Comparison of ENCODE assay signal across 1 cellular context in genomic region chr16:66751135-66751991, GRCh38.
A peak's percentile ranks its signal among the peaks of the same experiment; 100 is the strongest.
TF ChIP-seq lines count a peak whose summit lies in the region.

Gene DYNC1LI2, minus strand, starts transcription at chr16:66751609. Its CDS starts 18 bp downstream, at chr16:66751591.

TF ChIP-seq in H1, 55 proteins besides CTCF, POLR2A, EP300 and RAD21 (continued from another document):
- TF ChIP-seq TEAD4 (IDR thresholded peaks at IDR 0.05; ENCODE audit: low read depth, low read length) (0 out of 2 replicates have a peak, but pooled peaks have one; percentile 38), JUND (IDR thresholded peaks at IDR 0.05; ENCODE audit: low read length) (no peak; the same call in 1 of the 2 replicates), KDM1A (IDR thresholded peaks at IDR 0.05; ENCODE audit: borderline replicate concordance, low read length) (no peak), TBP (IDR thresholded peaks at IDR 0.05; ENCODE audit: low read depth, low read length) (peak; percentile 44; the same call in 1 of the 2 replicates), PHF8 (conservative IDR thresholded peaks at IDR 0.05; ENCODE audit: low read depth, low read length) (peak; percentile 95), TAF7 (optimal IDR thresholded peaks at IDR 0.05; ENCODE audit: borderline replicate concordance, low read depth, low read length) (peak; percentile 94), CREB1 (IDR thresholded peaks at IDR 0.05) (peak; percentile 48; the same call in 1 of the 2 replicates), SIRT6 (IDR thresholded peaks at IDR 0.05; ENCODE audit: low read length) (no peak), SIN3A (conservative IDR thresholded peaks at IDR 0.05 in 1 of 2, IDR thresholded peaks at IDR 0.05 in 1 of 2; ENCODE audit: low read depth in 1 of 2, low read length in 2 of 2) (peak in 1 of 2 experiments; percentile 65; a peak in 1 of 4 replicates), CHD2 (IDR thresholded peaks at IDR 0.05; ENCODE audit: low read length) (no peak), TAF1 (IDR thresholded peaks at IDR 0.05; ENCODE audit: low read depth, low read length) (peak; percentile 92), MAX (IDR thresholded peaks at IDR 0.05) (peak; percentile 69), CTBP2 (IDR thresholded peaks at IDR 0.05; ENCODE audit: borderline replicate concordance, insufficient read depth, insufficient read length, low read length) (peak; percentile 24), YY1 (IDR thresholded peaks at IDR 0.05; ENCODE audit: low read depth, low read length) (peak; percentile 95), SP4 (IDR thresholded peaks at IDR 0.05; ENCODE audit: low read length) (peak; percentile 98), KDM4A (IDR thresholded peaks at IDR 0.05; ENCODE audit: low read depth, low read length, severe bottlenecking) (peak; percentile 47), JUN (IDR thresholded peaks at IDR 0.05; ENCODE audit: low read depth, low read length) (no peak), KDM5A (IDR thresholded peaks at IDR 0.05; ENCODE audit: low read length) (peak; percentile 55; the same call in 1 of the 2 replicates), E2F6 (IDR thresholded peaks at IDR 0.05) (peak; percentile 74), USF2 (IDR thresholded peaks at IDR 0.05; ENCODE audit: low read length) (no peak), HDAC2 (IDR thresholded peaks at IDR 0.05; ENCODE audit: borderline replicate concordance in 1 of 2, low read depth in 2 of 2, low read length in 2 of 2) (0 out of 4 replicates have a peak, but pooled peaks of 1 of the 2 experiments have one; percentile 22), BACH1 (IDR thresholded peaks at IDR 0.05; ENCODE audit: low read length) (no peak)
TF ChIP-seq in H1: peak in this region for 16.
